9 cellular contexts compared by ENCODE assay signal in genomic region chr3:76107935-76108570, GRCh38.
DNase-seq lines count a peak whose midpoint lies in the region; ATAC-seq, FAIRE-seq and TF ChIP-seq lines count a peak whose summit lies in the region.
"Had no signal": no experiment of that assay in that cellular context is flagged by ENCODE, and none has a peak within 500 bp of the region (broad histone marks: within the 10 kb centered on the region; RNA-seq: fewer than 3 reads in every experiment).

No MANE protein-coding gene starts in this region.

- no peaks in the 10 kb centered on the region for H3K4me1 Mint-ChIP-seq in stimulated activated effector memory CD8-positive, alpha-beta T cell treated with anti-CD3 and anti-CD28 coated beads, Interleukin-12 subunit alpha, Interleukin-12 subunit beta, amount 100 ng/mL, for 72 hours

- H3K4me3 Mint-ChIP-seq in stimulated activated effector memory CD8-positive, alpha-beta T cell treated with anti-CD3 and anti-CD28 coated beads, Interleukin-12 subunit alpha, Interleukin-12 subunit beta, amount 100 ng/mL, for 72 hours: no peak overlapping the region
- H3K4me3 Mint-ChIP-seq: dendritic cell treated with granulocyte-macrophage colony-stimulating factor and Interleukin-4, amounts not matched to agents 40 ng/mL and 50 ng/mL, for 4 days had no signal

- no peak for FAIRE-seq in GM12892 (lab: Jason Lieb, UNC)

- POLR2A ChIA-PET in AG04449 (lab: Yijun Ruan, JAX): no interaction called here

- CTCF ChIA-PET in AG04449 (lab: Yijun Ruan, JAX): interaction anchor here (0.6 to 1.8 kb wide), 7 partner anchors 11 to 291 kb away, joined by 3 to 5 read pairs (median 4); no protein-coding TSS in a partner anchor

- DNase-seq in AG04449 (ENCODE audit: low read depth, low spot score) (peak; percentile 4), NCI-H345 treated with DMSO at 0.1 percent for 48 hours (lab: John Stamatoyannopoulos, UW; ENCODE audit: unreplicated experiment) (peak; percentile 11), choroid plexus epithelial cell (ENCODE audit: low read depth) (peak; percentile 82), mucosa of gallbladder (ENCODE audit: low spot score) (peak; percentile 21), NCI-H446 treated with DMSO at 0.1 percent for 48 hours (lab: John Stamatoyannopoulos, UW) (no peak), GM12892 (ENCODE audit: insufficient read length) (no peak)
- no peak for DNase-seq in stimulated activated effector memory CD8-positive, alpha-beta T cell treated with anti-CD3 and anti-CD28 coated beads, Interleukin-12 subunit alpha, Interleukin-12 subunit beta, amount 100 ng/mL, for 72 hours (ENCODE audit: low spot score in 2 of 2)

- H3K36me3 Mint-ChIP-seq in stimulated activated effector memory CD8-positive, alpha-beta T cell treated with anti-CD3 and anti-CD28 coated beads, Interleukin-12 subunit alpha, Interleukin-12 subunit beta, amount 100 ng/mL, for 72 hours: no peaks in the 10 kb centered on the region

- ATAC-seq in GM18499 (IDR thresholded peaks at IDR 0.05; ENCODE audit: insufficient read depth, unreplicated experiment): peak; percentile 68
- no peak for ATAC-seq in stimulated activated effector memory CD8-positive, alpha-beta T cell treated with anti-CD3 and anti-CD28 coated beads, Interleukin-12 subunit alpha, Interleukin-12 subunit beta, amount 100 ng/mL, for 72 hours

- no peak overlapping the region for H3K4me3 ChIP-seq in AG04449 (ENCODE audit: low read depth, low read length)
- no peak overlapping the region for H3K4me3 ChIP-seq in choroid plexus epithelial cell (ENCODE audit: low read depth, low read length)

- no peak overlapping the region for H3K27ac Mint-ChIP-seq in stimulated activated effector memory CD8-positive, alpha-beta T cell treated with anti-CD3 and anti-CD28 coated beads, Interleukin-12 subunit alpha, Interleukin-12 subunit beta, amount 100 ng/mL, for 72 hours
- H3K27ac Mint-ChIP-seq: dendritic cell treated with granulocyte-macrophage colony-stimulating factor and Interleukin-4, amounts not matched to agents 40 ng/mL and 50 ng/mL, for 4 days had no signal

- H3K9me3 Mint-ChIP-seq in stimulated activated effector memory CD8-positive, alpha-beta T cell treated with anti-CD3 and anti-CD28 coated beads, Interleukin-12 subunit alpha, Interleukin-12 subunit beta, amount 100 ng/mL, for 72 hours: peaks cover 14% of the 10 kb centered on the region
- H3K9me3 Mint-ChIP-seq: dendritic cell treated with granulocyte-macrophage colony-stimulating factor and Interleukin-4, amounts not matched to agents 40 ng/mL and 50 ng/mL, for 4 days had no signal

- peak; percentile 54 for TF ChIP-seq CTCF in AG04449 (IDR thresholded peaks at IDR 0.05; ENCODE audit: insufficient read depth, low read length, missing control alignments)
- TF ChIP-seq CTCF in choroid plexus epithelial cell (conservative IDR thresholded peaks at IDR 0.05; ENCODE audit: low read depth, low read length): peak; percentile 90

- TF ChIP-seq POLR2A in GM12892 (IDR thresholded peaks at IDR 0.05; ENCODE audit: low read depth, low read length): no peak

Comparison
In these comparisons a context has a peak if more than half of its experiments do, and no peak if none do; other contexts are left out.
1. DNase-seq: peak in AG04449 (single experiment), NCI-H345 treated with DMSO at 0.1 percent for 48 hours (single experiment), choroid plexus epithelial cell (single experiment) and mucosa of gallbladder (single experiment); none in stimulated activated effector memory CD8-positive, alpha-beta T cell treated with anti-CD3 and anti-CD28 coated beads, Interleukin-12 subunit alpha, Interleukin-12 subunit beta, amount 100 ng/mL, for 72 hours (0 of 2), NCI-H446 treated with DMSO at 0.1 percent for 48 hours (single experiment) and GM12892 (single experiment).